ENCODE assay signal across 1 cellular context in genomic region chr9:21428235-21428634, GRCh38.
TF ChIP-seq lines count a peak whose summit lies in the region.

No MANE protein-coding gene starts in this region.

TF ChIP-seq in GM23338, 12 proteins besides CTCF, POLR2A, EP300 and RAD21 (continued from another document):
- TF ChIP-seq ETS1 (IDR thresholded peaks at IDR 0.05) (no peak), NANOG (IDR thresholded peaks at IDR 0.05; ENCODE audit: borderline replicate concordance) (no peak), ZNF114 (CRISPR knock-in tag; IDR thresholded peaks at IDR 0.05) (no peak), ZNF331 (CRISPR knock-in tag; IDR thresholded peaks at IDR 0.05; ENCODE audit: low read depth) (no peak), ZNF462 (CRISPR knock-in tag; IDR thresholded peaks at IDR 0.05) (no peak), POLR2AphosphoS5 (IDR thresholded peaks at IDR 0.05; ENCODE audit: low read depth) (no peak), JUNB (IDR thresholded peaks at IDR 0.05; ENCODE audit: unreplicated experiment) (no peak), STAT1 (IDR thresholded peaks at IDR 0.05; ENCODE audit: unreplicated experiment) (no peak)
- TF ChIP-seq, protein P1, sequence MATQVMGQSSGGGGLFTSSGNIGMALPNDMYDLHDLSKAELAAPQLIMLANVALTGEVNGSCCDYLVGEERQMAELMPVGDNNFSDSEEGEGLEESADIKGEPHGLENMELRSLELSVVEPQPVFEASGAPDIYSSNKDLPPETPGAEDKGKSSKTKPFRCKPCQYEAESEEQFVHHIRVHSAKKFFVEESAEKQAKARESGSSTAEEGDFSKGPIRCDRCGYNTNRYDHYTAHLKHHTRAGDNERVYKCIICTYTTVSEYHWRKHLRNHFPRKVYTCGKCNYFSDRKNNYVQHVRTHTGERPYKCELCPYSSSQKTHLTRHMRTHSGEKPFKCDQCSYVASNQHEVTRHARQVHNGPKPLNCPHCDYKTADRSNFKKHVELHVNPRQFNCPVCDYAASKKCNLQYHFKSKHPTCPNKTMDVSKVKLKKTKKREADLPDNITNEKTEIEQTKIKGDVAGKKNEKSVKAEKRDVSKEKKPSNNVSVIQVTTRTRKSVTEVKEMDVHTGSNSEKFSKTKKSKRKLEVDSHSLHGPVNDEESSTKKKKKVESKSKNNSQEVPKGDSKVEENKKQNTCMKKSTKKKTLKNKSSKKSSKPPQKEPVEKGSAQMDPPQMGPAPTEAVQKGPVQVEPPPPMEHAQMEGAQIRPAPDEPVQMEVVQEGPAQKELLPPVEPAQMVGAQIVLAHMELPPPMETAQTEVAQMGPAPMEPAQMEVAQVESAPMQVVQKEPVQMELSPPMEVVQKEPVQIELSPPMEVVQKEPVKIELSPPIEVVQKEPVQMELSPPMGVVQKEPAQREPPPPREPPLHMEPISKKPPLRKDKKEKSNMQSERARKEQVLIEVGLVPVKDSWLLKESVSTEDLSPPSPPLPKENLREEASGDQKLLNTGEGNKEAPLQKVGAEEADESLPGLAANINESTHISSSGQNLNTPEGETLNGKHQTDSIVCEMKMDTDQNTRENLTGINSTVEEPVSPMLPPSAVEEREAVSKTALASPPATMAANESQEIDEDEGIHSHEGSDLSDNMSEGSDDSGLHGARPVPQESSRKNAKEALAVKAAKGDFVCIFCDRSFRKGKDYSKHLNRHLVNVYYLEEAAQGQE (IDR thresholded peaks at IDR 0.05; ENCODE audit: unreplicated experiment): no peak
